1 cellular context compared by ENCODE assay signal in the genomic region with DNA sequence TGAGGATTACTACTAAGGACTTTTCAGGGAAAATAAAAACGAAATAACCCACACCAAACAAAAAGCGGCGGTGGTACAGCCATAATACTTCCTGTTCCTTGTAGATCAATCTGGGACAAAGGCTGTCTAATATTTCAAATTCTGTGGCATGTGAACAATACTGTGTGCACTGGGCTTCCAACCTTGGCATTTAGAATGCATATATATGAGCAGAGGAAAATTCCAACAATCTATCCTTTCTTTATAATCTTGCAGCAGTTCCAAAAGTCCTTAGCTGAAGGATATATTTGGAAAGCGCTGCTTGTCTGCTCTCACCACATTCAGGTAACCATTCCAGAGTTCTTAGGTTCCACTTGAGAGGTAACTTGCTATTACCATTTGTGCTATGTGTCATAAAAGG.
TF ChIP-seq lines count a peak whose summit lies in the region.

No MANE protein-coding gene starts in this region.

TF ChIP-seq in Ishikawa, 13 proteins besides CTCF, POLR2A, EP300 and RAD21 (continued from another document):
- TF ChIP-seq CEBPB (IDR thresholded peaks at IDR 0.05) (0 out of 2 replicates have a peak, but pooled peaks have one; percentile 10), FOXM1 (IDR thresholded peaks at IDR 0.05; ENCODE audit: borderline replicate concordance, low read depth) (peak; percentile 63; the same call in 1 of the 2 replicates), YY1 (IDR thresholded peaks at IDR 0.05; ENCODE audit: low read depth) (0 out of 2 replicates have a peak, but pooled peaks have one; percentile 23)
- TF ChIP-seq, protein P1, sequence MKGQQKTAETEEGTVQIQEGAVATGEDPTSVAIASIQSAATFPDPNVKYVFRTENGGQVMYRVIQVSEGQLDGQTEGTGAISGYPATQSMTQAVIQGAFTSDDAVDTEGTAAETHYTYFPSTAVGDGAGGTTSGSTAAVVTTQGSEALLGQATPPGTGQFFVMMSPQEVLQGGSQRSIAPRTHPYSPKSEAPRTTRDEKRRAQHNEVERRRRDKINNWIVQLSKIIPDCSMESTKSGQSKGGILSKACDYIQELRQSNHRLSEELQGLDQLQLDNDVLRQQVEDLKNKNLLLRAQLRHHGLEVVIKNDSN (IDR thresholded peaks at IDR 0.05): no peak
- TF ChIP-seq, protein P2, sequence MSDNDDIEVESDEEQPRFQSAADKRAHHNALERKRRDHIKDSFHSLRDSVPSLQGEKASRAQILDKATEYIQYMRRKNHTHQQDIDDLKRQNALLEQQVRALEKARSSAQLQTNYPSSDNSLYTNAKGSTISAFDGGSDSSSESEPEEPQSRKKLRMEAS (IDR thresholded peaks at IDR 0.05): 0 out of 2 replicates have a peak, but pooled peaks have one; percentile 46
